ENCODE assay signal across 8 cellular contexts in genomic region chr6:117346142-117346930, GRCh38.
A peak's percentile ranks its signal among the peaks of the same experiment; 100 is the strongest.
DNase-seq lines count a peak whose midpoint lies in the region; ATAC-seq and TF ChIP-seq lines count a peak whose summit lies in the region.

No MANE protein-coding gene starts in this region.

- TF ChIP-seq POLR2A in breast epithelium (IDR thresholded peaks at IDR 0.05): no peak

- no peak overlapping the region for H3K4me3 Mint-ChIP-seq in mesothelial cell of epicardium

- H3K27me3 Mint-ChIP-seq in mesothelial cell of epicardium (ENCODE audit: low read depth): peaks cover 23% of the 10 kb centered on the region

- H3K27ac Mint-ChIP-seq in mesothelial cell of epicardium: no peak overlapping the region

- no peak for ATAC-seq in GM21515 (IDR thresholded peaks at IDR 0.05; ENCODE audit: unreplicated experiment)

- TF ChIP-seq CTCF in breast epithelium (IDR thresholded peaks at IDR 0.05) (peak; percentile 9 to 44 (median 38)), mesothelial cell of epicardium (IDR thresholded peaks at IDR 0.05; ENCODE audit: unreplicated experiment) (peak; percentile 80), WERI-Rb-1 (IDR thresholded peaks at IDR 0.05; ENCODE audit: low read depth, low read length) (no peak)

- no peaks in the 10 kb centered on the region for H3K9me3 Mint-ChIP-seq in mesothelial cell of epicardium

- DNase-seq in SIG-M5 treated with dmso at 0.1 percent for 504 hours (lab: John Stamatoyannopoulos, UW; ENCODE audit: unreplicated experiment) (peak; percentile 55), SIG-M5 (lab: John Stamatoyannopoulos, UW) (no peak), NCI-H146 treated with DMSO at 0.1 percent for 48 hours (lab: John Stamatoyannopoulos, UW; ENCODE audit: unreplicated experiment) (peak; percentile 14), breast epithelium (ENCODE audit: low spot score in 2 of 2) (no peak), mesothelial cell of epicardium (ENCODE audit: low spot score in 2 of 2, unreplicated experiment in 2 of 2) (no peak), WERI-Rb-1 (no peak)
- no peak for DNase-seq in activated T-cell treated with anti-CD3 and anti-CD28 coated beads, Interleukin-2, amount 50 U/mL, for 48 hours

- H3K27ac ChIP-seq in breast epithelium (no peak overlapping the region), WERI-Rb-1 (no peak overlapping the region)

- no peaks in the 10 kb centered on the region for H3K4me1 Mint-ChIP-seq in mesothelial cell of epicardium

- H3K9me3 ChIP-seq in breast epithelium: no peaks in the 10 kb centered on the region
- no peaks in the 10 kb centered on the region for H3K9me3 ChIP-seq in WERI-Rb-1 (ENCODE audit: severe bottlenecking)

- H3K27me3 ChIP-seq in breast epithelium: no peaks in the 10 kb centered on the region
- no peaks in the 10 kb centered on the region for H3K27me3 ChIP-seq in WERI-Rb-1 (ENCODE audit: insufficient read depth, low read depth, severe bottlenecking)

- H3K4me3 ChIP-seq in breast epithelium (no peak overlapping the region), WERI-Rb-1 (ENCODE audit: low read depth, low read length) (no peak overlapping the region)

- no peaks in the 10 kb centered on the region for H3K36me3 Mint-ChIP-seq in mesothelial cell of epicardium

- H3K36me3 ChIP-seq in breast epithelium (no peaks in the 10 kb centered on the region), WERI-Rb-1 (no peaks in the 10 kb centered on the region)

- intact Hi-C loops in breast epithelium (cut with DNase I; ENCODE audit: low total_unique reads): no loop called here

- H3K4me1 ChIP-seq in breast epithelium: no peaks in the 10 kb centered on the region

Comparison
In these comparisons a context has a peak if more than half of its experiments do, and no peak if none do; other contexts are left out.
1. DNase-seq: peak in SIG-M5 treated with dmso at 0.1 percent for 504 hours (single experiment) and NCI-H146 treated with DMSO at 0.1 percent for 48 hours (single experiment); none in SIG-M5 (single experiment), breast epithelium (0 of 2), mesothelial cell of epicardium (0 of 2), WERI-Rb-1 (single experiment) and activated T-cell treated with anti-CD3 and anti-CD28 coated beads, Interleukin-2, amount 50 U/mL, for 48 hours (0 of 2).